Comparison of ENCODE assay signal across 8 cellular contexts in the genomic region with DNA sequence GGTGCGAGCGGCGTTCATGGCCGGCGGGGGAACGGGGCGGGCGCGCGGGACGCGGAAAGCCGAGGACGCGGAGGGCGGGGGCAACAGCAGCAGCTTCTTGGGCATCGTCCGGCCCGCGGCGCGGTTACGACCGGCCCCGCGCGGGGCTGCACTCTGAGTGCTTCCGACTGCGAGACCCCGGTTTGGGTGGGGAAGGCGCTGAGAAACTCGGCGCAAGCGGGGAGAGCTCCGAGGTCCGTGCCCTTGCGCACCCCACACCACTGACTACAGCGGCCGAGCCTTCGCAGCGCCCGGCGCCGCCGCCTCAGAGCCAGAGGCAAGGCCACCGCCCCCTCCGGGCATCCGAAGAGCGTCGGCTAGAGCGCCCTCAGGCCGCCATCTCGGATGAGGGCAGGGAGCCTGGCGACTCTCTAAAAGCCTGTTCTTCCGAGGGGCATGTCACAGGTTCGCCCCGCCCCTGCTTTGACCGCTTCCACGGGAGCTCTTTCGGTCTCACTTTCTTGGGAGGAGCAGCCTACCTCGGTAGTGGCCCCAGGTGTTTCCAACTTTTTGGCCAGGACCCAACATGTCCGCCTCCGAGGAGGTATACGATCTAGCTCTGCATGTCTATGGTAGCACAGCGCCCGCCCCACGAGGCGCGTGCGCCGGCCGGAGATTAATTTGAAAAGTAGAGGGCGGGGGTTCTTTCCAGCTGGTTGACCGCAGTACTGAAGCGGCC. TPM values are rescaled to one million over a fixed set of nuclear protein-coding genes. Genes with fewer than 3 reads are reported as not detected.
DNase-seq lines count a peak whose midpoint lies in the region; ATAC-seq and TF ChIP-seq lines count a peak whose summit lies in the region.

A gene with protein sequence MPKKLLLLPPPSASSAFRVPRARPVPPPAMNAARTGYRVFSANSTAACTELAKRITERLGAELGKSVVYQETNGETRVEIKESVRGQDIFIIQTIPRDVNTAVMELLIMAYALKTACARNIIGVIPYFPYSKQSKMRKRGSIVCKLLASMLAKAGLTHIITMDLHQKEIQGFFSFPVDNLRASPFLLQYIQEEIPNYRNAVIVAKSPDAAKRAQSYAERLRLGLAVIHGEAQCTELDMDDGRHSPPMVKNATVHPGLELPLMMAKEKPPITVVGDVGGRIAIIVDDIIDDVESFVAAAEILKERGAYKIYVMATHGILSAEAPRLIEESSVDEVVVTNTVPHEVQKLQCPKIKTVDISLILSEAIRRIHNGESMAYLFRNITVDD (minus strand): TSS at position 318 of the 718 bp plus-strand sequence. CDS start 213 bp downstream, at position 105.

- ATAC-seq in HG02759 (IDR thresholded peaks at IDR 0.05; ENCODE audit: unreplicated experiment) = peak; percentile 88
- peak; percentile 94 to 98 (median 96) for ATAC-seq in T-cell (replicated peaks in 1 of 4)

- H3K27ac Mint-ChIP-seq in T-cell = peak within 1 kb of the TSS; percentile 91 to 98

- TF ChIP-seq CTCF in GM12873 (IDR thresholded peaks at IDR 0.05; ENCODE audit: insufficient read depth, low read depth, low read length, missing control alignments) (peak; percentile 32), adrenal gland (IDR thresholded peaks at IDR 0.05) (peak; percentile 32 to 57 (median 45)), left ventricle myocardium inferior (IDR thresholded peaks at IDR 0.05; ENCODE audit: borderline replicate concordance) (peak; percentile 65), prostate gland (IDR thresholded peaks at IDR 0.05) (peak in 3 of 4 experiments; percentile 47 to 54 (median 51))

- peak within 1 kb of the TSS; percentile 67 to 83 (median 77) for H3K4me3 ChIP-seq in adrenal gland
- peak within 1 kb of the TSS; percentile 95 for H3K4me3 ChIP-seq in left ventricle myocardium inferior
- peak within 1 kb of the TSS; percentile 76 to 96 for H3K4me3 ChIP-seq in prostate gland
- peak within 1 kb of the TSS; percentile 95 for H3K4me3 ChIP-seq in urinary bladder (ENCODE audit: low read depth, low read length)

- H3K36me3 ChIP-seq in adrenal gland (replicated peaks in 1 of 2) (no peaks in the 10 kb centered on the region), left ventricle myocardium inferior (no peaks in the 10 kb centered on the region), prostate gland (no peaks in the 10 kb centered on the region), urinary bladder (ENCODE audit: insufficient read depth) (no peaks in the 10 kb centered on the region)

- no peaks in the 10 kb centered on the region for H3K9me3 Mint-ChIP-seq in T-cell

- peak; percentile 82 to 93 for TF ChIP-seq POLR2A in adrenal gland (IDR thresholded peaks at IDR 0.05)
- peak; percentile 86 for TF ChIP-seq POLR2A in prostate gland (IDR thresholded peaks at IDR 0.05)

- peaks cover 0 to 1% of the 10 kb centered on the region in 2 donors for H3K27me3 Mint-ChIP-seq in T-cell

- intact Hi-C loops in adrenal gland (cut with DNase I) = loop anchor here in 1 of 2 donors (5.0 kb wide), 1 partner anchor 34 kb away; no protein-coding TSS in a partner anchor
- intact Hi-C loops in left ventricle myocardium inferior (cut with micrococcal nuclease) = no loop called here
- intact Hi-C loops in prostate gland (cut with DNase I) = no loop called here

- DNase-seq in NCI-H1417 treated with DMSO at 0.1 percent for 48 hours (lab: John Stamatoyannopoulos, UW) (peak; percentile 84), T-cell (peak; percentile 51 to 89 (median 74)), adrenal gland (peak; percentile 84 to 91 (median 87)), left ventricle myocardium inferior (peak; percentile 87), prostate gland (ENCODE audit: low spot score) (peak; percentile 89)

- H3K4me1 ChIP-seq in adrenal gland (replicated peaks in 1 of 2) (peaks cover 0 to 27% of the 10 kb centered on the region in 2 donors), left ventricle myocardium inferior (peaks cover 34% of the 10 kb centered on the region), prostate gland (replicated peaks) (no peaks in the 10 kb centered on the region), urinary bladder (ENCODE audit: insufficient read depth) (no peaks in the 10 kb centered on the region)

- peaks cover 24 to 29% (median 25%) of the 10 kb centered on the region in 3 donors for H3K4me1 Mint-ChIP-seq in T-cell

- H3K36me3 Mint-ChIP-seq in T-cell = no peaks in the 10 kb centered on the region

- peak within 1 kb of the TSS; percentile 85 to 91 (median 90) for H3K4me3 Mint-ChIP-seq in T-cell

- H3K9me3 ChIP-seq in adrenal gland (replicated peaks in 1 of 3) = no peaks in the 10 kb centered on the region
- no peaks in the 10 kb centered on the region for H3K9me3 ChIP-seq in left ventricle myocardium inferior (replicated peaks)
- H3K9me3 ChIP-seq in prostate gland = no peaks in the 10 kb centered on the region

- H3K27me3 ChIP-seq in adrenal gland (no peaks in the 10 kb centered on the region), left ventricle myocardium inferior (ENCODE audit: low read depth) (no peaks in the 10 kb centered on the region), prostate gland (replicated peaks; ENCODE audit: insufficient read depth) (no peaks in the 10 kb centered on the region)

- CTCF ChIA-PET in T-cell (lab: Charles Lee) = interaction anchor here (0.6 to 1.4 kb wide), 7 partner anchors 26 to 703 kb away, joined by 3 to 4 read pairs (median 3); no protein-coding TSS in a partner anchor

- POLR2A ChIA-PET in T-cell (lab: Charles Lee) = interaction anchor here in 1 of 2 donors (0.6 kb wide), 1 partner anchor 89 kb away, joined by 3 read pairs; no protein-coding TSS in a partner anchor

- WGBS in adrenal gland, 4 donors = 0 to 3% (median 1%) methylated on average over 21 to 75 of the region's 75 CpGs
- under 1% methylated on average over 66 of the region's 75 CpGs for WGBS in prostate gland
- WGBS in urinary bladder = under 1% methylated on average over 75 of the region's 75 CpGs

- H3K27ac ChIP-seq in adrenal gland = peak within 1 kb of the TSS; percentile 38 to 87 (median 84)
- H3K27ac ChIP-seq in left ventricle myocardium inferior (replicated peaks) = peak within 1 kb of the TSS; percentile 94
- H3K27ac ChIP-seq in prostate gland = peak within 1 kb of the TSS; percentile 81 to 89
- H3K27ac ChIP-seq in urinary bladder (ENCODE audit: low read depth) = peak within 1 kb of the TSS; percentile 89

RNA-seq across cellular contexts. Expression of the gene that starts here (rescaled TPM):
- total RNA-seq in T-cell = 10 to 100 TPM; 27.5 to 47.0 (median 40.0) TPM
- 10 to 100 TPM; 33.0 to 79.3 (median 53.5) TPM for total RNA-seq in adrenal gland
- 10 to 100 TPM; 26.0 to 42.7 (median 37.1) TPM for polyA plus RNA-seq in adrenal gland
- 30.7 TPM for total RNA-seq in left ventricle myocardium inferior
- 100 to 1,000 TPM in 1 of 2 donors, 10 to 100 TPM in 1; 51.5 to 115 TPM for total RNA-seq in prostate gland
- 38.9 TPM for total RNA-seq in urinary bladder
- polyA plus RNA-seq in urinary bladder = 40.5 TPM

Comparison
In these comparisons a context has a peak if more than half of its experiments do, and no peak if none do; other contexts are left out.
1. Peak in every context shown above with its lines: DNase-seq, ATAC-seq, H3K4me3 ChIP-seq and H3K27ac ChIP-seq.